ENCODE assay signal across 11 cellular contexts in the genomic region with DNA sequence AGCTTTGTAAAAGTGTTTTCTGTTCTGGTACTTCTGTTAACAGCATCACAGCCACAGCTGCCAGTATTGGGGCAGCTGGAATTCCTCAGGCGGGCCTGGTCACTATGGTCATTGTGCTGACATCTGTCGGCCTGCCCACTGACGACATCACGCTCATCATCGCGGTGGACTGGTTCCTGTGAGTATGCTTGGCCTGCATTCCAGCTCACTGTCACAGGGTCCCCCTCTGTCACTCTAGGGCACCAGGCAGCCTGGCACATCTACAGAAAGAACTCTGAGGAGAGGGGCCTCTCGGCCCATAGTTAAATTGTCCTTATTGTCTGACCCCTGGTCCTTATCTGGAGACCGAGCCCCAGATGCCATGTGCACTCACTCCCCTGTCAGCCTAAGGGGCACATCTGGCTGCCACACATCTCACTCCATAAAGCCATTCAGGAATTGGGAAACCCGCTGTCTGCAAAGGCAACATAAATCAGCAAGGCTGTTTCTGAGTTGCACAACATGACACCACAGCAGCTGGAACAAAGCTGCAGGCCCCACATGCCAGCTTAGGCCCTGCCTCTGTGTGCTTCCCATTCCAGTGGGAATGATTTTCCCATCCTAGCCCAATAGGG.
DNase-seq lines count a peak whose midpoint lies in the region; ATAC-seq and TF ChIP-seq lines count a peak whose summit lies in the region.
"Had no signal": no experiment of that assay in that cellular context is flagged by ENCODE, and none has a peak within 500 bp of the region (broad histone marks: within the 10 kb centered on the region; RNA-seq: fewer than 3 reads in every experiment).

No MANE protein-coding gene starts in this region.

- H3K4me1 Mint-ChIP-seq in nephron progenitor cell (peaks cover 20% of the 10 kb centered on the region), endothelial cell (ENCODE audit: unreplicated experiment) (no peaks in the 10 kb centered on the region)
- H3K4me1 Mint-ChIP-seq: activated T-helper 17 cell treated with anti-CD3 and anti-CD28 coated beads, Interleukin-2, amount 50 U/mL, for 72 hours had no signal

- TF ChIP-seq EP300 in gastroesophageal sphincter (IDR thresholded peaks at IDR 0.05), result no peak

- no peaks in the 10 kb centered on the region for H3K27me3 ChIP-seq in gastroesophageal sphincter
- H3K27me3 ChIP-seq in colonic mucosa, result no peaks in the 10 kb centered on the region

- WGBS in gastroesophageal sphincter (ENCODE audit: low coverage in 1 of 2), 2 donors, result no CpG with 5 or more reads among the region's 9 CpGs

- no peak for TF ChIP-seq POLR2A in gastroesophageal sphincter (IDR thresholded peaks at IDR 0.05)

- H3K4me3 Mint-ChIP-seq in nephron progenitor cell (no peak overlapping the region), endothelial cell (ENCODE audit: unreplicated experiment) (no peak overlapping the region)
- H3K4me3 Mint-ChIP-seq: activated T-helper 17 cell treated with anti-CD3 and anti-CD28 coated beads, Interleukin-2, amount 50 U/mL, for 72 hours had no signal

- H3K9me3 ChIP-seq in gastroesophageal sphincter, result no peaks in the 10 kb centered on the region
- no peaks in the 10 kb centered on the region for H3K9me3 ChIP-seq in colonic mucosa

- H3K4me3 ChIP-seq in AG10803 (ENCODE audit: low read length), result no peak overlapping the region
- no peak overlapping the region for H3K4me3 ChIP-seq in gastroesophageal sphincter
- H3K4me3 ChIP-seq in colonic mucosa, result no peak overlapping the region

- H3K27me3 Mint-ChIP-seq in nephron progenitor cell (ENCODE audit: low read depth, poor library complexity), result peaks cover 5% of the 10 kb centered on the region
- peaks cover 2% of the 10 kb centered on the region for H3K27me3 Mint-ChIP-seq in endothelial cell (ENCODE audit: unreplicated experiment)

- TF ChIP-seq CTCF in AG10803 (conservative IDR thresholded peaks at IDR 0.05; ENCODE audit: low read length) (no peak; the same call in 1 of the 2 replicates), gastroesophageal sphincter (IDR thresholded peaks at IDR 0.05) (no peak), nephron progenitor cell (IDR thresholded peaks at IDR 0.05) (no peak), colonic mucosa (IDR thresholded peaks at IDR 0.05) (no peak), endothelial cell (IDR thresholded peaks at IDR 0.05; ENCODE audit: unreplicated experiment) (no peak)

- peak; percentile 27 for ATAC-seq in gastroesophageal sphincter
- ATAC-seq: activated T-helper 17 cell treated with anti-CD3 and anti-CD28 coated beads, Interleukin-2, amount 50 U/mL, for 72 hours had no signal

- peaks cover 8% of the 10 kb centered on the region for H3K36me3 Mint-ChIP-seq in nephron progenitor cell (ENCODE audit: low read depth)
- H3K36me3 Mint-ChIP-seq in endothelial cell (ENCODE audit: low read depth, unreplicated experiment), result no peaks in the 10 kb centered on the region

- H3K36me3 ChIP-seq in gastroesophageal sphincter (no peaks in the 10 kb centered on the region), colonic mucosa (no peaks in the 10 kb centered on the region)

- intact Hi-C loops in colonic mucosa (cut with DNase I), result no loop called here

- DNase-seq in AG10803 (ENCODE audit: low read depth), result peak; percentile 99
- DNase-seq in NOMO-1 (lab: John Stamatoyannopoulos, UW; ENCODE audit: unreplicated experiment in 2 of 2), result peak; percentile 89 to 91
- peak; percentile 8 for DNase-seq in nephron progenitor cell
- no peak for DNase-seq in colonic mucosa
- DNase-seq in endothelial cell (ENCODE audit: low spot score), result no peak
- no peak for DNase-seq in activated T-cell treated with anti-CD3 and anti-CD28 coated beads, Interleukin-2, amount 50 U/mL, for 1 hour
- DNase-seq in T-helper 2 cell, result no peak
- DNase-seq: NCI-H1436 treated with DMSO at 0.1 percent for 48 hours had no signal

- no peaks in the 10 kb centered on the region for H3K9me3 Mint-ChIP-seq in nephron progenitor cell
- no peaks in the 10 kb centered on the region for H3K9me3 Mint-ChIP-seq in endothelial cell (ENCODE audit: unreplicated experiment)
- H3K9me3 Mint-ChIP-seq: activated T-helper 17 cell treated with anti-CD3 and anti-CD28 coated beads, Interleukin-2, amount 50 U/mL, for 72 hours had no signal

- H3K4me1 ChIP-seq in gastroesophageal sphincter (no peaks in the 10 kb centered on the region), colonic mucosa (no peaks in the 10 kb centered on the region)

- H3K27ac Mint-ChIP-seq in nephron progenitor cell (no peak overlapping the region), endothelial cell (ENCODE audit: unreplicated experiment) (no peak overlapping the region)
- H3K27ac Mint-ChIP-seq: activated T-helper 17 cell treated with anti-CD3 and anti-CD28 coated beads, Interleukin-2, amount 50 U/mL, for 72 hours had no signal

- no peak overlapping the region for H3K9ac ChIP-seq in colonic mucosa (ENCODE audit: low read depth in 2 of 2, low read length in 2 of 2)

- H3K27ac ChIP-seq in gastroesophageal sphincter (no peak overlapping the region), colonic mucosa (no peak overlapping the region)
- H3K27ac ChIP-seq: C4-2B had no signal

Comparison
In these comparisons a context has a peak if more than half of its experiments do, and no peak if none do; other contexts are left out.
1. DNase-seq: peak in AG10803 (single experiment), NOMO-1 (2 of 2) and nephron progenitor cell (single experiment); none in colonic mucosa (single experiment), endothelial cell (single experiment), activated T-cell treated with anti-CD3 and anti-CD28 coated beads, Interleukin-2, amount 50 U/mL, for 1 hour (single experiment) and T-helper 2 cell (0 of 5).